ENCODE assay signal across 8 cellular contexts in genomic region chr2:183248866-183249567, GRCh38.
DNase-seq lines count a peak whose midpoint lies in the region; FAIRE-seq and TF ChIP-seq lines count a peak whose summit lies in the region.

No MANE protein-coding gene starts in this region.

- peak; percentile 28 for TF ChIP-seq CTCF in bronchial epithelial cell (IDR thresholded peaks at IDR 0.05; ENCODE audit: insufficient read depth, low read length, severe bottlenecking)

- no peaks in the 10 kb centered on the region for H3K36me3 ChIP-seq in bronchial epithelial cell (ENCODE audit: control insufficient read depth, insufficient read depth, low read length)

- no peak overlapping the region for H3K4me3 Mint-ChIP-seq in immature natural killer cell

- H3K4me3 ChIP-seq in bronchial epithelial cell (ENCODE audit: low read depth, low read length) = no peak overlapping the region

- DNase-seq in EH (ENCODE audit: low read depth) (peak; percentile 40), H4 (ENCODE audit: low spot score) (peak; percentile 20), NCI-H2171 treated with DMSO at 0.1 percent for 48 hours (lab: John Stamatoyannopoulos, UW) (peak; percentile 65), bronchial epithelial cell (ENCODE audit: low read depth) (peak; percentile 70), lung microvascular endothelial cell (ENCODE audit: low read depth in 2 of 2) (peak; percentile 33 to 48), immature natural killer cell (no peak)
- no peak for DNase-seq in stimulated activated CD4-positive, alpha-beta T cell treated with anti-CD3 and anti-CD28 coated beads, Interleukin-1b, Interleukin-23, amount 100 ng/mL, for 48 hours
- no peak for DNase-seq in stimulated activated CD4-positive, alpha-beta T cell treated with anti-CD3 and anti-CD28 coated beads, Interleukin-2, amount 100 ng/mL, for 24 hours

- no peak overlapping the region for H3K27ac Mint-ChIP-seq in immature natural killer cell

- H3K27me3 Mint-ChIP-seq in immature natural killer cell (ENCODE audit: low read depth in 3 of 3) = no peaks in the 10 kb centered on the region

- no peaks in the 10 kb centered on the region for H3K9me3 Mint-ChIP-seq in immature natural killer cell

- H3K36me3 Mint-ChIP-seq in immature natural killer cell = no peaks in the 10 kb centered on the region

- FAIRE-seq in bronchial epithelial cell (lab: Jason Lieb, UNC) = no peak

- H3K4me1 Mint-ChIP-seq in immature natural killer cell = no peaks in the 10 kb centered on the region

- H3K27me3 ChIP-seq in bronchial epithelial cell (ENCODE audit: control insufficient read depth, insufficient read depth, low read length) = no peaks in the 10 kb centered on the region

Comparison
In these comparisons a context has a peak if more than half of its experiments do, and no peak if none do; other contexts are left out.
1. DNase-seq: peak in EH (single experiment), H4 (single experiment), NCI-H2171 treated with DMSO at 0.1 percent for 48 hours (single experiment), bronchial epithelial cell (single experiment) and lung microvascular endothelial cell (2 of 2); none in stimulated activated CD4-positive, alpha-beta T cell treated with anti-CD3 and anti-CD28 coated beads, Interleukin-1b, Interleukin-23, amount 100 ng/mL, for 48 hours (single experiment), stimulated activated CD4-positive, alpha-beta T cell treated with anti-CD3 and anti-CD28 coated beads, Interleukin-2, amount 100 ng/mL, for 24 hours (0 of 2) and immature natural killer cell (0 of 3).